32 cellular contexts compared by ENCODE assay signal in genomic region chr10:111116211-111116610, GRCh38. TPM values are rescaled to one million over a fixed set of nuclear protein-coding genes. Genes with fewer than 3 reads are reported as not detected.
"Had no signal": no experiment of that assay in that cellular context is flagged by ENCODE, and none has a peak within 500 bp of the region (broad histone marks: within the 10 kb centered on the region; RNA-seq: fewer than 3 reads in every experiment).

No MANE protein-coding gene starts in this region.

- DNase-seq: activated CD4-positive, alpha-beta T cell treated with anti-CD3 and anti-CD28 coated beads, Interleukin-2, amount 10 ng/mL, durations not matched to agents 24 days and 14 days; activated CD4-positive, alpha-beta T cell treated with anti-CD3 and anti-CD28 coated beads, Interleukin-2, amount 50 U/mL, for 4 hours; activated CD8-positive, alpha-beta T cell treated with anti-CD3 and anti-CD28 coated beads for 36 hours; activated gamma-delta T cell treated with Interleukin-2 at 50 U/mL for 16 hours; activated naive CD4-positive, alpha-beta T cell treated with anti-CD3 and anti-CD28 coated beads for 36 hours; activated T-cell treated with anti-CD3 and anti-CD28 coated beads, Interleukin-2, amount 50 U/mL, for 1 hour; activated T-cell treated with anti-CD3 and anti-CD28 coated beads, Interleukin-2, amount 50 U/mL, for 72 hours; body of pancreas; caudate nucleus; MM.1S; MV-4-11; NCI-H1092; NCI-H1436 treated with DMSO at 0.1 percent for 48 hours; NCI-H1694 treated with DMSO at 0.1 percent for 48 hours; NCI-H2029; NCI-H510A; NCI-H526; NCI-H748 treated with DMSO at 0.1 percent for 48 hours; NK-92 treated with Interleukin-12 subunit alpha and Interleukin-12 subunit beta, amount 100 ng/mL, for 24 hours; PC-3; Peyer's patch; RPMI8226; SHP77 treated with DMSO at 0.1 percent for 48 hours; SK-N-SH had no signal

- H3K27ac Mint-ChIP-seq: activated CD4-positive, alpha-beta T cell treated with anti-CD3 and anti-CD28 coated beads, Interleukin-2, amount 10 ng/mL, durations not matched to agents 24 days and 14 days; activated CD8-positive, alpha-beta T cell treated with anti-CD3 and anti-CD28 coated beads for 36 hours; activated naive CD4-positive, alpha-beta T cell treated with anti-CD3 and anti-CD28 coated beads for 36 hours; activated T-cell treated with anti-CD3 and anti-CD28 coated beads, Interleukin-2, amount 50 U/mL, for 72 hours; activated T-helper 17 cell treated with anti-CD3 and anti-CD28 coated beads, Interleukin-2, amount 50 U/mL, for 72 hours; T-helper 1 cell treated with Interleukin-12 subunit alpha and Interleukin-12 subunit beta and Interleukin-4 antibody, amounts not matched to agents 30 μg/mL and 1 μg/mL, for 36 hours; T-helper 2 cell treated with Interferon-gamma antibody and Interleukin-4, amounts not matched to agents 5 μg/mL and 100 μg/mL, for 36 hours had no signal

- H3K4me3 Mint-ChIP-seq: activated CD4-positive, alpha-beta T cell treated with anti-CD3 and anti-CD28 coated beads, Interleukin-2, amount 10 ng/mL, durations not matched to agents 24 days and 14 days; activated CD8-positive, alpha-beta T cell treated with anti-CD3 and anti-CD28 coated beads for 36 hours; activated naive CD4-positive, alpha-beta T cell treated with anti-CD3 and anti-CD28 coated beads for 36 hours; activated T-cell treated with anti-CD3 and anti-CD28 coated beads, Interleukin-2, amount 50 U/mL, for 72 hours; activated T-helper 17 cell treated with anti-CD3 and anti-CD28 coated beads, Interleukin-2, amount 50 U/mL, for 72 hours; T-helper 1 cell treated with Interleukin-12 subunit alpha and Interleukin-12 subunit beta and Interleukin-4 antibody, amounts not matched to agents 30 μg/mL and 1 μg/mL, for 36 hours; T-helper 2 cell treated with Interferon-gamma antibody and Interleukin-4, amounts not matched to agents 5 μg/mL and 100 μg/mL, for 36 hours had no signal

- H3K4me1 ChIP-seq: adrenal gland, body of pancreas, breast epithelium had no signal

- H3K4me3 ChIP-seq: adrenal gland, body of pancreas, breast epithelium, Peyer's patch, SJSA1 had no signal

- H3K27me3 ChIP-seq: adrenal gland, body of pancreas, breast epithelium, Peyer's patch had no signal

- H3K4me1 Mint-ChIP-seq: activated T-helper 17 cell treated with anti-CD3 and anti-CD28 coated beads, Interleukin-2, amount 50 U/mL, for 72 hours had no signal

- H3K27ac ChIP-seq: adrenal gland, body of pancreas, breast epithelium, KMS-11, Peyer's patch, SJSA1 had no signal

- H3K36me3 ChIP-seq: adrenal gland, breast epithelium, Peyer's patch, SJSA1 had no signal

- H3K27me3 Mint-ChIP-seq: activated CD8-positive, alpha-beta T cell treated with anti-CD3 and anti-CD28 coated beads for 36 hours had no signal

- H3K9me3 ChIP-seq: adrenal gland, body of pancreas, breast epithelium, Peyer's patch, SJSA1, SK-N-SH had no signal

- H3K9me3 Mint-ChIP-seq: activated CD4-positive, alpha-beta T cell treated with anti-CD3 and anti-CD28 coated beads, Interleukin-2, amount 10 ng/mL, durations not matched to agents 24 days and 14 days; activated CD8-positive, alpha-beta T cell treated with anti-CD3 and anti-CD28 coated beads for 36 hours; activated naive CD4-positive, alpha-beta T cell treated with anti-CD3 and anti-CD28 coated beads for 36 hours; activated T-cell treated with anti-CD3 and anti-CD28 coated beads, Interleukin-2, amount 50 U/mL, for 72 hours; activated T-helper 17 cell treated with anti-CD3 and anti-CD28 coated beads, Interleukin-2, amount 50 U/mL, for 72 hours; T-helper 1 cell treated with Interleukin-12 subunit alpha and Interleukin-12 subunit beta and Interleukin-4 antibody, amounts not matched to agents 30 μg/mL and 1 μg/mL, for 36 hours; T-helper 2 cell treated with Interferon-gamma antibody and Interleukin-4, amounts not matched to agents 5 μg/mL and 100 μg/mL, for 36 hours had no signal

- H3K4me2 ChIP-seq: KMS-11, SK-N-SH had no signal

- H3K36me3 Mint-ChIP-seq: activated naive CD4-positive, alpha-beta T cell treated with anti-CD3 and anti-CD28 coated beads, Interleukin-2, amount 50 U/mL, for 72 hours had no signal

- H3K9ac ChIP-seq: KMS-11, SK-N-SH had no signal

RNA-seq across cellular contexts. Expression of gene ADRA2A, which starts 39.4 kb away (rescaled TPM):
- total RNA-seq: activated CD4-positive, alpha-beta T cell treated with anti-CD3 and anti-CD28 coated beads, Interleukin-2, amount 10 ng/mL, durations not matched to agents 24 days and 14 days; activated naive CD4-positive, alpha-beta T cell treated with anti-CD3 and anti-CD28 coated beads for 36 hours; activated naive CD4-positive, alpha-beta T cell treated with anti-CD3 and anti-CD28 coated beads, Interleukin-2, amount 50 U/mL, for 72 hours; activated T-helper 17 cell treated with anti-CD3 and anti-CD28 coated beads, Interleukin-2, amount 50 U/mL, for 72 hours; PC-3 had no signal
